10 cellular contexts compared by ENCODE assay signal in genomic region chr7:2710256-2710655, GRCh38. TPM values are rescaled to one million over a fixed set of nuclear protein-coding genes. Genes with fewer than 3 reads are reported as not detected.
DNase-seq lines count a peak whose midpoint lies in the region; ATAC-seq and TF ChIP-seq lines count a peak whose summit lies in the region.
"Had no signal": no experiment of that assay in that cellular context is flagged by ENCODE, and none has a peak within 500 bp of the region (broad histone marks: within the 10 kb centered on the region; RNA-seq: fewer than 3 reads in every experiment).

No MANE protein-coding gene starts in this region.

- no peak overlapping the region for H2AFZ ChIP-seq in OCI-LY1 (ENCODE audit: low read length)

- H3K4me3 ChIP-seq in CD4-positive, alpha-beta memory T cell (ENCODE audit: low read length in 2 of 2) = peak overlapping the region in 1 of 2 donors; percentile 50
- H3K4me3 ChIP-seq in OCI-LY1 (ENCODE audit: low read depth, low read length, poor library complexity, severe bottlenecking) = peak overlapping the region; percentile 26
- no peak overlapping the region for H3K4me3 ChIP-seq in SJCRH30
- no peak overlapping the region for H3K4me3 ChIP-seq in prostate gland
- H3K4me3 ChIP-seq: SK-N-MC had no signal

- H3K4me2 ChIP-seq in OCI-LY1 (ENCODE audit: low read length) = peak overlapping the region; percentile 44

- H3K27ac Mint-ChIP-seq in CD4-positive, alpha-beta memory T cell = peak overlapping the region; percentile 42 to 96 (median 90)

- no peak overlapping the region for H3K9ac ChIP-seq in OCI-LY1 (ENCODE audit: low read length)

- intact Hi-C loops in CD4-positive, alpha-beta memory T cell (cut with micrococcal nuclease) = loop anchor here (5.0 to 10.0 kb wide), 3 partner anchors 132 to 1135 kb away; partner anchors contain the start of genes BRAT1, GNA12, IQCE and PSMG3
- intact Hi-C loops in prostate gland (cut with DNase I) = no loop called here

- H3K79me2 ChIP-seq in OCI-LY1 (ENCODE audit: insufficient read depth, low read length) = no peaks in the 10 kb centered on the region

- POLR2A ChIA-PET in CD4-positive, alpha-beta memory T cell (lab: Charles Lee; ENCODE audit: partially characterized antibody) = interaction anchor here (0.8 to 4.4 kb wide), 17 partner anchors 9 to 356 kb away, joined by 3 to 57 read pairs (median 5); partner anchors contain the start of genes BRAT1, EIF3B, IQCE and TTYH3

- no peaks in the 10 kb centered on the region for H3K36me3 ChIP-seq in CD4-positive, alpha-beta memory T cell (ENCODE audit: insufficient read depth, low read length)
- H3K36me3 ChIP-seq in OCI-LY1 (ENCODE audit: insufficient read depth, low read length) = no peaks in the 10 kb centered on the region
- no peaks in the 10 kb centered on the region for H3K36me3 ChIP-seq in SJCRH30
- H3K36me3 ChIP-seq in prostate gland = no peaks in the 10 kb centered on the region

- ATAC-seq in GM21526 (IDR thresholded peaks at IDR 0.05; ENCODE audit: low FRiP score, unreplicated experiment) = peak; percentile 50

- peaks cover 24 to 46% (median 32%) of the 10 kb centered on the region in 4 donors for H3K4me1 Mint-ChIP-seq in CD4-positive, alpha-beta memory T cell

- peak; percentile 60 to 87 (median 66) for DNase-seq in CD4-positive, alpha-beta memory T cell
- DNase-seq in effector CD4-positive, alpha-beta T cell = peak; percentile 68
- DNase-seq in SJCRH30 (no peak), NCI-H1105 treated with DMSO at 0.1 percent for 48 hours (lab: John Stamatoyannopoulos, UW) (no peak), prostate gland (ENCODE audit: low spot score) (no peak), H4 (ENCODE audit: low spot score) (no peak)

- H4K20me1 ChIP-seq in OCI-LY1 (ENCODE audit: insufficient read depth, low read length) = no peaks in the 10 kb centered on the region

- 82% methylated on average over 12 of the region's 12 CpGs for WGBS in prostate gland

- H3K9me2 ChIP-seq in OCI-LY1 (ENCODE audit: low read depth, low read length) = no peaks in the 10 kb centered on the region

- peaks cover 0 to under 1% (median 0%) of the 10 kb centered on the region in 8 donors for H3K9me3 Mint-ChIP-seq in CD4-positive, alpha-beta memory T cell

- peak overlapping the region; percentile 69 to 87 (median 78) for H3K4me3 Mint-ChIP-seq in CD4-positive, alpha-beta memory T cell

- H3K9me3 ChIP-seq in CD4-positive, alpha-beta memory T cell (ENCODE audit: control insufficient read depth in 1 of 2, low read length in 2 of 2) = no peaks in the 10 kb centered on the region
- H3K9me3 ChIP-seq in OCI-LY1 (ENCODE audit: low read length) (no peaks in the 10 kb centered on the region), SJCRH30 (replicated peaks) (no peaks in the 10 kb centered on the region), prostate gland (no peaks in the 10 kb centered on the region)

- no peak for TF ChIP-seq CTCF in OCI-LY1 (IDR thresholded peaks at IDR 0.05; ENCODE audit: low read length)
- TF ChIP-seq CTCF in prostate gland (IDR thresholded peaks at IDR 0.05) = no peak

- no peaks in the 10 kb centered on the region for H3K27me3 ChIP-seq in CD4-positive, alpha-beta memory T cell (ENCODE audit: insufficient read depth, low read length)
- no peaks in the 10 kb centered on the region; the same call in 1 of the 2 replicates for H3K27me3 ChIP-seq in OCI-LY1 (ENCODE audit: insufficient read depth, low read length)
- H3K27me3 ChIP-seq in SJCRH30 = no peaks in the 10 kb centered on the region
- H3K27me3 ChIP-seq in prostate gland (replicated peaks; ENCODE audit: insufficient read depth) = no peaks in the 10 kb centered on the region
- H3K27me3 ChIP-seq: tibial nerve had no signal

- no peaks in the 10 kb centered on the region for H3K27me3 Mint-ChIP-seq in CD4-positive, alpha-beta memory T cell

- no peaks in the 10 kb centered on the region for H3K36me3 Mint-ChIP-seq in CD4-positive, alpha-beta memory T cell

- peak overlapping the region; percentile 42 for H3K27ac ChIP-seq in CD4-positive, alpha-beta memory T cell (ENCODE audit: low read depth, low read length)
- H3K27ac ChIP-seq in OCI-LY1 (ENCODE audit: low read depth, low read length, poor library complexity, severe bottlenecking) = no peak overlapping the region
- no peak overlapping the region for H3K27ac ChIP-seq in SJCRH30
- H3K27ac ChIP-seq in prostate gland = no peak overlapping the region
- H3K27ac ChIP-seq: SK-N-MC had no signal

- no peak for TF ChIP-seq POLR2A in prostate gland (IDR thresholded peaks at IDR 0.05)

- peaks cover 46% of the 10 kb centered on the region for H3K4me1 ChIP-seq in CD4-positive, alpha-beta memory T cell (ENCODE audit: insufficient read depth, low read length)
- H3K4me1 ChIP-seq in OCI-LY1 (ENCODE audit: insufficient read depth, low read length, severe bottlenecking) = peaks cover 13% of the 10 kb centered on the region
- peaks cover 32% of the 10 kb centered on the region for H3K4me1 ChIP-seq in SJCRH30
- no peaks in the 10 kb centered on the region for H3K4me1 ChIP-seq in prostate gland (replicated peaks)

- CTCF ChIA-PET in CD4-positive, alpha-beta memory T cell (lab: Charles Lee; ENCODE audit: partially characterized antibody) = interaction anchor here (0.6 to 16.2 kb wide), 43 partner anchors 9 to 382 kb away, joined by 3 to 220 read pairs (median 4); partner anchors contain the start of gene TTYH3

- H3F3A ChIP-seq in OCI-LY1 (ENCODE audit: insufficient read depth, low read length) = no peaks in the 10 kb centered on the region

RNA-seq across cellular contexts. Expression of gene AMZ1, which starts 22.3 kb away (rescaled TPM):
- total RNA-seq in CD4-positive, alpha-beta memory T cell = 1 to 10 TPM; 1.6 to 2.0 TPM
- under 1 TPM in 1 of 2 donors, not detected in 1; 0.15 TPM for polyA plus RNA-seq in CD4-positive, alpha-beta memory T cell
- 0.02 and 0.05 TPM in 2 replicates for total RNA-seq in SJCRH30 (2014; rRNA removed; shearing (Covaris generic))
- total RNA-seq in prostate gland = under 1 TPM in 1 of 2 donors, not detected in 1; 0.62 TPM
- total RNA-seq in H4 (2014; rRNA removed; shearing (Covaris generic)) = not detected in 2 replicates

Comparison
In these comparisons a context has a peak if more than half of its experiments do, and no peak if none do; other contexts are left out.
1. DNase-seq: peak in CD4-positive, alpha-beta memory T cell (5 of 5) and effector CD4-positive, alpha-beta T cell (single experiment); none in SJCRH30 (0 of 2), NCI-H1105 treated with DMSO at 0.1 percent for 48 hours (single experiment), prostate gland (single experiment) and H4 (single experiment).